Comparison of ENCODE assay signal across 1 cellular context in the genomic region with DNA sequence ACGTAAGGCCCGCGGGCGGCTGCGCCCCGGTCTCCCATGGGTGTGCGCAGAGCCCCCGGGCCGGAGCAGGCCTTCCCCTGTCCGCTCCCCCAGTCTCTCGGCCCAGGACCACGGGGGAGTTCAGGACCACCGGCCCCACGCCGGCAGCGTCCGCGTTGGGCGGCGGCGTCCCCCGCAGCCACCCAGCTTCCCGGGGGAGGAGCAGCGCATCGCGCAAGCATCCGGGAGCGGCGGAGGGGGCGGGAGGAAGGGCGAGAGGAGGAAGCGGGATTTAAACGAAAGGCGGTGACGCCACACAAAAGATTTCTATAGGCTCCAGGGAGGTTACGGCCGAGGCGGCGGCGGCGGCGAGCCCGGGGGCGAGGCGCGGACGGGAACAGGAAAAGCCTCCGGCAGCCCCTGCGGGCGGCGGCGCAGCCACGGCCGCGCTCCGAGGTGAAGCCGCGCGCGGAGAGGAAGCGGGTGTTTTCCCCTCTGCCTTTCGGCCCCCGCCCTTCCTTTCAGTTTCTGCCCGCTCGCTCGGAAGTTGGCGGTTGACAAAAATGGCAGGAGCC.
TF ChIP-seq lines count a peak whose summit lies in the region.

A gene (plus strand): TSS at position 298 of the 554 bp plus-strand sequence. CDS start 1,349 bp downstream, outside the sequence.

TF ChIP-seq in K562, 482 proteins besides CTCF, POLR2A, EP300 and RAD21 (continues in another document):
- TF ChIP-seq, protein P1, sequence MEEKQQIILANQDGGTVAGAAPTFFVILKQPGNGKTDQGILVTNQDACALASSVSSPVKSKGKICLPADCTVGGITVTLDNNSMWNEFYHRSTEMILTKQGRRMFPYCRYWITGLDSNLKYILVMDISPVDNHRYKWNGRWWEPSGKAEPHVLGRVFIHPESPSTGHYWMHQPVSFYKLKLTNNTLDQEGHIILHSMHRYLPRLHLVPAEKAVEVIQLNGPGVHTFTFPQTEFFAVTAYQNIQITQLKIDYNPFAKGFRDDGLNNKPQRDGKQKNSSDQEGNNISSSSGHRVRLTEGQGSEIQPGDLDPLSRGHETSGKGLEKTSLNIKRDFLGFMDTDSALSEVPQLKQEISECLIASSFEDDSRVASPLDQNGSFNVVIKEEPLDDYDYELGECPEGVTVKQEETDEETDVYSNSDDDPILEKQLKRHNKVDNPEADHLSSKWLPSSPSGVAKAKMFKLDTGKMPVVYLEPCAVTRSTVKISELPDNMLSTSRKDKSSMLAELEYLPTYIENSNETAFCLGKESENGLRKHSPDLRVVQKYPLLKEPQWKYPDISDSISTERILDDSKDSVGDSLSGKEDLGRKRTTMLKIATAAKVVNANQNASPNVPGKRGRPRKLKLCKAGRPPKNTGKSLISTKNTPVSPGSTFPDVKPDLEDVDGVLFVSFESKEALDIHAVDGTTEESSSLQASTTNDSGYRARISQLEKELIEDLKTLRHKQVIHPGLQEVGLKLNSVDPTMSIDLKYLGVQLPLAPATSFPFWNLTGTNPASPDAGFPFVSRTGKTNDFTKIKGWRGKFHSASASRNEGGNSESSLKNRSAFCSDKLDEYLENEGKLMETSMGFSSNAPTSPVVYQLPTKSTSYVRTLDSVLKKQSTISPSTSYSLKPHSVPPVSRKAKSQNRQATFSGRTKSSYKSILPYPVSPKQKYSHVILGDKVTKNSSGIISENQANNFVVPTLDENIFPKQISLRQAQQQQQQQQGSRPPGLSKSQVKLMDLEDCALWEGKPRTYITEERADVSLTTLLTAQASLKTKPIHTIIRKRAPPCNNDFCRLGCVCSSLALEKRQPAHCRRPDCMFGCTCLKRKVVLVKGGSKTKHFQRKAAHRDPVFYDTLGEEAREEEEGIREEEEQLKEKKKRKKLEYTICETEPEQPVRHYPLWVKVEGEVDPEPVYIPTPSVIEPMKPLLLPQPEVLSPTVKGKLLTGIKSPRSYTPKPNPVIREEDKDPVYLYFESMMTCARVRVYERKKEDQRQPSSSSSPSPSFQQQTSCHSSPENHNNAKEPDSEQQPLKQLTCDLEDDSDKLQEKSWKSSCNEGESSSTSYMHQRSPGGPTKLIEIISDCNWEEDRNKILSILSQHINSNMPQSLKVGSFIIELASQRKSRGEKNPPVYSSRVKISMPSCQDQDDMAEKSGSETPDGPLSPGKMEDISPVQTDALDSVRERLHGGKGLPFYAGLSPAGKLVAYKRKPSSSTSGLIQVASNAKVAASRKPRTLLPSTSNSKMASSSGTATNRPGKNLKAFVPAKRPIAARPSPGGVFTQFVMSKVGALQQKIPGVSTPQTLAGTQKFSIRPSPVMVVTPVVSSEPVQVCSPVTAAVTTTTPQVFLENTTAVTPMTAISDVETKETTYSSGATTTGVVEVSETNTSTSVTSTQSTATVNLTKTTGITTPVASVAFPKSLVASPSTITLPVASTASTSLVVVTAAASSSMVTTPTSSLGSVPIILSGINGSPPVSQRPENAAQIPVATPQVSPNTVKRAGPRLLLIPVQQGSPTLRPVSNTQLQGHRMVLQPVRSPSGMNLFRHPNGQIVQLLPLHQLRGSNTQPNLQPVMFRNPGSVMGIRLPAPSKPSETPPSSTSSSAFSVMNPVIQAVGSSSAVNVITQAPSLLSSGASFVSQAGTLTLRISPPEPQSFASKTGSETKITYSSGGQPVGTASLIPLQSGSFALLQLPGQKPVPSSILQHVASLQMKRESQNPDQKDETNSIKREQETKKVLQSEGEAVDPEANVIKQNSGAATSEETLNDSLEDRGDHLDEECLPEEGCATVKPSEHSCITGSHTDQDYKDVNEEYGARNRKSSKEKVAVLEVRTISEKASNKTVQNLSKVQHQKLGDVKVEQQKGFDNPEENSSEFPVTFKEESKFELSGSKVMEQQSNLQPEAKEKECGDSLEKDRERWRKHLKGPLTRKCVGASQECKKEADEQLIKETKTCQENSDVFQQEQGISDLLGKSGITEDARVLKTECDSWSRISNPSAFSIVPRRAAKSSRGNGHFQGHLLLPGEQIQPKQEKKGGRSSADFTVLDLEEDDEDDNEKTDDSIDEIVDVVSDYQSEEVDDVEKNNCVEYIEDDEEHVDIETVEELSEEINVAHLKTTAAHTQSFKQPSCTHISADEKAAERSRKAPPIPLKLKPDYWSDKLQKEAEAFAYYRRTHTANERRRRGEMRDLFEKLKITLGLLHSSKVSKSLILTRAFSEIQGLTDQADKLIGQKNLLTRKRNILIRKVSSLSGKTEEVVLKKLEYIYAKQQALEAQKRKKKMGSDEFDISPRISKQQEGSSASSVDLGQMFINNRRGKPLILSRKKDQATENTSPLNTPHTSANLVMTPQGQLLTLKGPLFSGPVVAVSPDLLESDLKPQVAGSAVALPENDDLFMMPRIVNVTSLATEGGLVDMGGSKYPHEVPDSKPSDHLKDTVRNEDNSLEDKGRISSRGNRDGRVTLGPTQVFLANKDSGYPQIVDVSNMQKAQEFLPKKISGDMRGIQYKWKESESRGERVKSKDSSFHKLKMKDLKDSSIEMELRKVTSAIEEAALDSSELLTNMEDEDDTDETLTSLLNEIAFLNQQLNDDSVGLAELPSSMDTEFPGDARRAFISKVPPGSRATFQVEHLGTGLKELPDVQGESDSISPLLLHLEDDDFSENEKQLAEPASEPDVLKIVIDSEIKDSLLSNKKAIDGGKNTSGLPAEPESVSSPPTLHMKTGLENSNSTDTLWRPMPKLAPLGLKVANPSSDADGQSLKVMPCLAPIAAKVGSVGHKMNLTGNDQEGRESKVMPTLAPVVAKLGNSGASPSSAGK (IDR thresholded peaks at IDR 0.05), result no peak
- TF ChIP-seq ZNF41 (CRISPR knock-in tag; conservative IDR thresholded peaks at IDR 0.05) (no peak), KDM1A (IDR thresholded peaks at IDR 0.05) (peak in 1 of 2 experiments; percentile 1; a peak in 1 of 4 replicates), MTA1 (IDR thresholded peaks at IDR 0.05; ENCODE audit: borderline replicate concordance) (no peak), KDM4B (IDR thresholded peaks at IDR 0.05; ENCODE audit: borderline replicate concordance in 2 of 2, low read depth in 1 of 2) (peak in 1 of 2 experiments; percentile 60; a peak in 1 of 4 replicates), PHF21A (IDR thresholded peaks at IDR 0.05; ENCODE audit: borderline replicate concordance, low read depth) (0 out of 2 replicates have a peak, but pooled peaks have one; percentile 17), FOXP1 (CRISPR knock-in tag; IDR thresholded peaks at IDR 0.05) (peak; percentile 68; the same call in 1 of the 2 replicates), RB1 (IDR thresholded peaks at IDR 0.05; ENCODE audit: low read depth) (peak; percentile 45; the same call in 1 of the 2 replicates), ZNF239 (CRISPR knock-in tag; IDR thresholded peaks at IDR 0.05) (no peak), RBBP5 (IDR thresholded peaks at IDR 0.05; ENCODE audit: borderline replicate concordance, insufficient read depth, low read length, poor library complexity, severe bottlenecking) (peak; percentile 93), ZC3H8 (IDR thresholded peaks at IDR 0.05) (no peak), CHD2 (IDR thresholded peaks at IDR 0.05; ENCODE audit: low read depth, low read length) (peak; percentile 25; the same call in 1 of the 2 replicates), NFRKB (IDR thresholded peaks at IDR 0.05; ENCODE audit: low read depth) (0 out of 2 replicates have a peak, but pooled peaks have one; percentile 22), ATF7 (IDR thresholded peaks at IDR 0.05) (peak; percentile 54; the same call in 1 of the 2 replicates), HMGN3 (IDR thresholded peaks at IDR 0.05; ENCODE audit: borderline replicate concordance, extremely low read depth, insufficient read length, low read depth, low read length) (no peak), MTA3 (IDR thresholded peaks at IDR 0.05; ENCODE audit: borderline replicate concordance) (0 out of 2 replicates have a peak, but pooled peaks have one; percentile 4), POLR2B (IDR thresholded peaks at IDR 0.05; ENCODE audit: low read depth, partially characterized antibody) (peak; percentile 84), POLR2G (IDR thresholded peaks at IDR 0.05; ENCODE audit: low read depth, low read length) (peak; percentile 93), SRSF3 (IDR thresholded peaks at IDR 0.05; ENCODE audit: insufficient read depth, low read length) (0 out of 2 replicates have a peak, but pooled peaks have one; percentile 14), POLR2AphosphoS5 (IDR thresholded peaks at IDR 0.05; ENCODE audit: control insufficient read depth, insufficient read depth, low read depth, low read length) (peak; percentile 65; the same call in 1 of the 2 replicates), TEAD1 (CRISPR knock-in tag; IDR thresholded peaks at IDR 0.05) (peak in 1 of 2 experiments; percentile 65; a peak in 1 of 4 replicates), ARID1B (IDR thresholded peaks at IDR 0.05) (0 out of 2 replicates have a peak, but pooled peaks have one; percentile 14), CREM (IDR thresholded peaks at IDR 0.05; ENCODE audit: low read depth) (peak; percentile 72), RBFOX2 (IDR thresholded peaks at IDR 0.05; ENCODE audit: low read depth, low read length) (peak; percentile 93), SMARCE1 (IDR thresholded peaks at IDR 0.05) (0 out of 2 replicates have a peak, but pooled peaks have one; percentile 4), ZNF766 (CRISPR knock-in tag; conservative IDR thresholded peaks at IDR 0.05) (0 out of 2 replicates have a peak, but pooled peaks have one; percentile 49), HCFC1 (IDR thresholded peaks at IDR 0.05; ENCODE audit: low read depth, low read length) (peak; percentile 21; the same call in 1 of the 2 replicates), ZBTB1 (CRISPR knock-in tag; IDR thresholded peaks at IDR 0.05; ENCODE audit: borderline replicate concordance, low read depth) (no peak; the same call in 1 of the 2 replicates), GABPB1 (CRISPR knock-in tag; IDR thresholded peaks at IDR 0.05) (peak; percentile 64; the same call in 1 of the 2 replicates), TAF15 (IDR thresholded peaks at IDR 0.05; ENCODE audit: low read depth, low read length) (no peak), LEF1 (IDR thresholded peaks at IDR 0.05) (no peak), SP1 (CRISPR knock-in tag; IDR thresholded peaks at IDR 0.05) (0 out of 2 replicates have a peak, but pooled peaks have one; percentile 31), ZNF224 (CRISPR knock-in tag; IDR thresholded peaks at IDR 0.05) (no peak), ADNP (tag; IDR thresholded peaks at IDR 0.05) (no peak), GABPA (tag; conservative IDR thresholded peaks at IDR 0.05; ENCODE audit: low read depth) (peak; percentile 83), FOSL1 (tag; conservative IDR thresholded peaks at IDR 0.05) (peak; percentile 30; the same call in 1 of the 2 replicates), CREB1 (IDR thresholded peaks at IDR 0.05) (peak; percentile 36; the same call in 1 of the 2 replicates), CREB1 (CRISPR knock-in tag; IDR thresholded peaks at IDR 0.05) (peak; percentile 65), YY1 (IDR thresholded peaks at IDR 0.05; ENCODE audit: borderline replicate concordance in 1 of 3, control insufficient read depth in 1 of 3, extremely low read depth in 1 of 3, insufficient read depth in 3 of 3, insufficient read length in 1 of 3, insufficient replicate concordance in 2 of 3, low read depth in 1 of 3, low read length in 2 of 3) (peak in 2 of 3 experiments; percentile 1 to 74), CAMTA2 (CRISPR knock-in tag; conservative IDR thresholded peaks at IDR 0.05) (0 out of 2 replicates have a peak, but pooled peaks have one; percentile 55), PML (IDR thresholded peaks at IDR 0.05; ENCODE audit: low read length) (peak; percentile 62)
- TF ChIP-seq, protein P2, sequence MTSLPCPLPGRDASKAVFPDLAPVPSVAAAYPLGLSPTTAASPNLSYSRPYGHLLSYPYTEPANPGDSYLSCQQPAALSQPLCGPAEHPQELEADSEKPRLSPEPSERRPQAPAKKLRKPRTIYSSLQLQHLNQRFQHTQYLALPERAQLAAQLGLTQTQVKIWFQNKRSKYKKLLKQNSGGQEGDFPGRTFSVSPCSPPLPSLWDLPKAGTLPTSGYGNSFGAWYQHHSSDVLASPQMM (CRISPR knock-in tag; IDR thresholded peaks at IDR 0.05), result no peak
- TF ChIP-seq, protein P3, sequence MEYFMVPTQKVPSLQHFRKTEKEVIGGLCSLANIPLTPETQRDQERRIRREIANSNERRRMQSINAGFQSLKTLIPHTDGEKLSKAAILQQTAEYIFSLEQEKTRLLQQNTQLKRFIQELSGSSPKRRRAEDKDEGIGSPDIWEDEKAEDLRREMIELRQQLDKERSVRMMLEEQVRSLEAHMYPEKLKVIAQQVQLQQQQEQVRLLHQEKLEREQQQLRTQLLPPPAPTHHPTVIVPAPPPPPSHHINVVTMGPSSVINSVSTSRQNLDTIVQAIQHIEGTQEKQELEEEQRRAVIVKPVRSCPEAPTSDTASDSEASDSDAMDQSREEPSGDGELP (CRISPR knock-in tag; IDR thresholded peaks at IDR 0.05; ENCODE audit: borderline replicate concordance), result peak; percentile 56; the same call in 1 of the 2 replicates
- TF ChIP-seq, protein P4, sequence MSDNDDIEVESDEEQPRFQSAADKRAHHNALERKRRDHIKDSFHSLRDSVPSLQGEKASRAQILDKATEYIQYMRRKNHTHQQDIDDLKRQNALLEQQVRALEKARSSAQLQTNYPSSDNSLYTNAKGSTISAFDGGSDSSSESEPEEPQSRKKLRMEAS (CRISPR knock-in tag; IDR thresholded peaks at IDR 0.05), result peak; percentile 69; the same call in 1 of the 2 replicates
- TF ChIP-seq, protein P5, sequence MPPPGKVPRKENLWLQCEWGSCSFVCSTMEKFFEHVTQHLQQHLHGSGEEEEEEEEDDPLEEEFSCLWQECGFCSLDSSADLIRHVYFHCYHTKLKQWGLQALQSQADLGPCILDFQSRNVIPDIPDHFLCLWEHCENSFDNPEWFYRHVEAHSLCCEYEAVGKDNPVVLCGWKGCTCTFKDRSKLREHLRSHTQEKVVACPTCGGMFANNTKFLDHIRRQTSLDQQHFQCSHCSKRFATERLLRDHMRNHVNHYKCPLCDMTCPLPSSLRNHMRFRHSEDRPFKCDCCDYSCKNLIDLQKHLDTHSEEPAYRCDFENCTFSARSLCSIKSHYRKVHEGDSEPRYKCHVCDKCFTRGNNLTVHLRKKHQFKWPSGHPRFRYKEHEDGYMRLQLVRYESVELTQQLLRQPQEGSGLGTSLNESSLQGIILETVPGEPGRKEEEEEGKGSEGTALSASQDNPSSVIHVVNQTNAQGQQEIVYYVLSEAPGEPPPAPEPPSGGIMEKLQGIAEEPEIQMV (tag; conservative IDR thresholded peaks at IDR 0.05; ENCODE audit: low read depth), result 0 out of 2 replicates have a peak, but pooled peaks have one; percentile 52
- TF ChIP-seq, protein P6, sequence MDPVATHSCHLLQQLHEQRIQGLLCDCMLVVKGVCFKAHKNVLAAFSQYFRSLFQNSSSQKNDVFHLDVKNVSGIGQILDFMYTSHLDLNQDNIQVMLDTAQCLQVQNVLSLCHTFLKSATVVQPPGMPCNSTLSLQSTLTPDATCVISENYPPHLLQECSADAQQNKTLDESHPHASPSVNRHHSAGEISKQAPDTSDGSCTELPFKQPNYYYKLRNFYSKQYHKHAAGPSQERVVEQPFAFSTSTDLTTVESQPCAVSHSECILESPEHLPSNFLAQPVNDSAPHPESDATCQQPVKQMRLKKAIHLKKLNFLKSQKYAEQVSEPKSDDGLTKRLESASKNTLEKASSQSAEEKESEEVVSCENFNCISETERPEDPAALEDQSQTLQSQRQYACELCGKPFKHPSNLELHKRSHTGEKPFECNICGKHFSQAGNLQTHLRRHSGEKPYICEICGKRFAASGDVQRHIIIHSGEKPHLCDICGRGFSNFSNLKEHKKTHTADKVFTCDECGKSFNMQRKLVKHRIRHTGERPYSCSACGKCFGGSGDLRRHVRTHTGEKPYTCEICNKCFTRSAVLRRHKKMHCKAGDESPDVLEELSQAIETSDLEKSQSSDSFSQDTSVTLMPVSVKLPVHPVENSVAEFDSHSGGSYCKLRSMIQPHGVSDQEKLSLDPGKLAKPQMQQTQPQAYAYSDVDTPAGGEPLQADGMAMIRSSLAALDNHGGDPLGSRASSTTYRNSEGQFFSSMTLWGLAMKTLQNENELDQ (CRISPR knock-in tag; IDR thresholded peaks at IDR 0.05; ENCODE audit: borderline replicate concordance), result no peak
